Comparison of ENCODE assay signal across 1 cellular context in genomic region chr20:58840816-58841538, GRCh38.
A peak's percentile ranks its signal among the peaks of the same experiment; 100 is the strongest.
TF ChIP-seq lines count a peak whose summit lies in the region.

No MANE protein-coding gene starts in this region.

TF ChIP-seq in GM12878, 131 proteins besides CTCF, POLR2A, EP300 and RAD21:
- TF ChIP-seq HDAC6 (IDR thresholded peaks at IDR 0.05; ENCODE audit: unreplicated experiment) (peak; percentile 28), SRF (IDR thresholded peaks at IDR 0.05; ENCODE audit: low read depth in 2 of 2, low read length in 2 of 2) (no peak)
